In the genomic region with DNA sequence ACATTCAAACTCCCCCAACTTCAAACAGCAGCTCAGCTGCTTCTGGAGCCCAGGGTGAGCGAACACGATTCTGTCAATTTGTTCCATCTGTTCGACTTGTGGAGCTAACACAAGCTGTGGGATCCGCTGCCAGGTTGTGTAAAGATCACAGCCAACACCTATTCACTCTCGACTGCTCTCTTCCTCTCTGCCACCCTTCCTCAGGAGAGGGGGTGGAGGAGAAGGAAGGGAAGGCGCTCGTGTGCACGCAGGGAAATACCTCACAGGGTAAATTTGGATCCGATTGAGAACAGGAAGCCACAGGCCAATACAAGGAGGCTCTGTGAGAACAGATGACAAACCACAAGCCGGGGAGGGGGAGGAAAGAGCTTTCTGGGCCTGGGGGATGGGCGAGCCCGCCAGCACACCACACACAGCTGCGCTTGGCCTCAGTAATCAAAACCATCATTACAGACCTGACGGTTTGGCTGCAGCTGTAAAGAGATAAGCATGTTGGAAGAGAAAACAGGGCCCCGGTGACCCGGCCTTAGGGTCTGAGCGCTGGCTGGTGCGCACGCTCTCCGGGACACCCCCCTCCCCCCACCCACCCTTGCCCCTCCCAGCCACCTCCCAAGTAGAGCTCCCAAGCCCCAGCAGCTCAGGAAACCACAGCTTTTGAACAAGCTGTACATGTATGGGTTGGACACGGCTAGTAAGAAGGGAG, we compare ENCODE assay signal across 8 cellular contexts. TPM values are rescaled to one million over a fixed set of nuclear protein-coding genes. Genes with fewer than 3 reads are reported as not detected.
DNase-seq lines count a peak whose midpoint lies in the region; ATAC-seq and TF ChIP-seq lines count a peak whose summit lies in the region.

No MANE protein-coding gene starts in this region.

- peaks cover 52 to 68% of the 10 kb centered on the region in 2 donors for H3K4me1 Mint-ChIP-seq in natural killer cell

- DNase-seq in AG08395 (ENCODE audit: low spot score) = peak; percentile 87
- DNase-seq in NOMO-1 (lab: John Stamatoyannopoulos, UW; ENCODE audit: unreplicated experiment in 2 of 2) = peak; percentile 92 to 93
- peak; percentile 67 for DNase-seq in activated CD8-positive, alpha-beta memory T cell treated with anti-CD3 and anti-CD28 coated beads, Interleukin-2, amount 50 U/mL, for 4 hours
- DNase-seq in epidermal melanocyte (ENCODE audit: insufficient read length, low spot score) = peak; percentile 94
- DNase-seq in natural killer cell = peak; percentile 55
- peak; percentile 60 for DNase-seq in stimulated activated naive CD4-positive, alpha-beta T cell treated with Interleukin-2 at 50 U/mL for 16 hours (lab: John Stamatoyannopoulos, UW)

- peaks cover 33% of the 10 kb centered on the region for H3K36me3 Mint-ChIP-seq in natural killer cell

- intact Hi-C loops in natural killer cell (cut with micrococcal nuclease) = loop anchor here (1.0 to 5.0 kb wide), 2 partner anchors 45 to 262 kb away; no protein-coding TSS in a partner anchor

- peak overlapping the region; percentile 96 for H3K4me3 Mint-ChIP-seq in natural killer cell

- no peak for TF ChIP-seq CTCF in natural killer cell (IDR thresholded peaks at IDR 0.05)

- no peaks in the 10 kb centered on the region for H3K27me3 Mint-ChIP-seq in natural killer cell (ENCODE audit: low read depth in 2 of 2)

- no peaks in the 10 kb centered on the region for H3K9me3 Mint-ChIP-seq in natural killer cell

- peak overlapping the region; percentile 84 to 87 for H3K27ac Mint-ChIP-seq in natural killer cell

- peak; percentile 95 for ATAC-seq in GM19025 (IDR thresholded peaks at IDR 0.05; ENCODE audit: low read depth, unreplicated experiment)
- peak; percentile 89 for ATAC-seq in HG03280 (IDR thresholded peaks at IDR 0.05; ENCODE audit: unreplicated experiment)
- peak; percentile 85 to 98 (median 91) for ATAC-seq in natural killer cell

RNA-seq across cellular contexts. Expression of a gene that starts 54.2 kb away (rescaled TPM):
- 100 to 1,000 TPM in 1 of 3 donors, 10 to 100 TPM in 2; 60.9 to 127 (median 82.1) TPM for total RNA-seq in natural killer cell

Comparison
In these comparisons a context has a peak if more than half of its experiments do, and no peak if none do; other contexts are left out.
1. Peak in every context shown above with its lines: DNase-seq and ATAC-seq.